1 cellular context compared by ENCODE assay signal in genomic region chr2:224397100-224397499, GRCh38. TPM values are rescaled to one million over a fixed set of nuclear protein-coding genes. Genes with fewer than 3 reads are reported as not detected.
"Had no signal": no experiment of that assay in that cellular context is flagged by ENCODE, and none has a peak within 500 bp of the region (broad histone marks: within the 10 kb centered on the region; RNA-seq: fewer than 3 reads in every experiment).

No MANE protein-coding gene starts in this region.

RNA-seq across cellular contexts. Expression of gene FAM124B, which starts 4.8 kb away (rescaled TPM):
- total RNA-seq: activated B cell treated with CpG ODN at 0.5 μM for 24 hours had no signal
